ENCODE assay signal across 25 cellular contexts in the genomic region with DNA sequence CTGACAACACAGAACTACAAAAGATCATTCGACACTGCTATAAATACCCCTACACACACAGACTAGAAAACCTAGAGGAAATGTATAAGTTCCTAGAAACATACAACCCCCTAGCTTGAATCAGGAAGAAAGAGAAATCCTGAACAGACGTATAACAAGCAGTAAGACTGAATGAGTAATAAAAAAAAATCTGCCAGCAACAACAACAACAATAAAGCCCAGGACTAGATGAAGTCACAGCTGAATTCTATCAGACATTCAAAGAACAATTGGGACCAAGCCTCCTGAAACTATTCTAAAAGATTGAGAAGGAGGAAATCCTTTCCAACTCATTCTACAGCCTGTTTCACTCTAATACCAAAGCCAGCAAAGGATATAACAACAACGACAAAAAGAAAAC.
"Had no signal": no experiment of that assay in that cellular context is flagged by ENCODE, and none has a peak within 500 bp of the region (broad histone marks: within the 10 kb centered on the region; RNA-seq: fewer than 3 reads in every experiment).

No MANE protein-coding gene starts in this region.

- H3K4me3 Mint-ChIP-seq: immature natural killer cell, mesothelial cell of epicardium, naive B cell had no signal

- H3K4me1 Mint-ChIP-seq: immature natural killer cell, mesothelial cell of epicardium, naive B cell had no signal

- H3K4me1 ChIP-seq: esophagus muscularis mucosa, foreskin keratinocyte, gastroesophageal sphincter, heart left ventricle, left ventricle myocardium inferior, lower lobe of right lung had no signal

- DNase-seq: dermis blood vessel endothelial cell; dorsolateral prefrontal cortex; effector CD4-positive, alpha-beta T cell; effector memory CD4-positive, alpha-beta T cell; foreskin keratinocyte; heart left ventricle; hypothalamus; immature natural killer cell; islet precursor cell; kidney; kidney glomerular epithelial cell; left colon; left ventricle myocardium inferior; lower lobe of right lung; mesenchymal stem cell; mucosa of descending colon; naive B cell had no signal

- H3K36me3 Mint-ChIP-seq: immature natural killer cell, mesothelial cell of epicardium had no signal

- H3K27ac Mint-ChIP-seq: immature natural killer cell, mesothelial cell of epicardium, naive B cell had no signal

- H3K4me3 ChIP-seq: coronary artery, dorsolateral prefrontal cortex, esophagus muscularis mucosa, gastroesophageal sphincter, heart left ventricle, hepatocyte, left ventricle myocardium inferior, lower lobe of right lung, mucosa of descending colon had no signal

- ATAC-seq: foreskin keratinocyte, gastroesophageal sphincter, heart left ventricle, left colon, left lobe of liver, lower lobe of right lung, mucosa of descending colon had no signal

- H3K27ac ChIP-seq: coronary artery, dorsolateral prefrontal cortex, esophagus muscularis mucosa, foreskin keratinocyte, gastroesophageal sphincter, heart left ventricle, hepatocyte, left ventricle myocardium inferior, lower lobe of right lung had no signal

- H3K9me3 ChIP-seq: lower lobe of right lung had no signal

- FAIRE-seq: colon, frontal cortex, kidney had no signal

- H3K79me2 ChIP-seq: hepatocyte had no signal

- H3K4me2 ChIP-seq: hepatocyte had no signal

- H3K36me3 ChIP-seq: esophagus muscularis mucosa, gastroesophageal sphincter, heart left ventricle, left ventricle myocardium inferior, lower lobe of right lung had no signal

- H3K27me3 ChIP-seq: esophagus muscularis mucosa, foreskin keratinocyte, gastroesophageal sphincter, heart left ventricle, hepatocyte had no signal

- H2AFZ ChIP-seq: hepatocyte had no signal
